ENCODE assay signal across 8 cellular contexts in the genomic region with DNA sequence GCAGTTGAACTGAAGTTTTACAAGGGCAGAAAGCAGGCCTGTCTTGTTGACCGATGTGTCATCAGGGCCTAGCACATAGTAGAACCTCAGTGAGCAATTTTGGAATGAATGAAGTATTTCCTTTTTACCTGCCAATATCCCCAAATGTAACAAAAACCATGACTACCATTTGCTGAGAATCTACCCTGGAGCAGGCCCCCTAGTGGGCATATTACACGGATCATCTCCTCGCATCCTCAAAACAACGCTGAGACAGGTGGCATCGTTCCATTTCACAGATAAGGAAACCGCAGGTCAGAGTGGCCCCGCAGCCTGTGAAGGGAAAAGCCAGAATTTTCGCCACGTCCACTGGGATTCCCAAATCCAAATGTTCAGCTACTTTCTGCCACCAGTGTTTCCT.
A peak's percentile ranks its signal among the peaks of the same experiment; 100 is the strongest.
DNase-seq lines count a peak whose midpoint lies in the region; ATAC-seq and TF ChIP-seq lines count a peak whose summit lies in the region.

No MANE protein-coding gene starts in this region.

- intact Hi-C loops in PC-3 (cut with micrococcal nuclease) (no loop called here), ovary (cut with DNase I) (no loop called here)

- H3K9ac ChIP-seq in PC-3 (ENCODE audit: low read length) (no peak overlapping the region), fibroblast of lung (ENCODE audit: insufficient read depth, low read length) (no peak overlapping the region)

- CTCF ChIA-PET in PC-3 (lab: Charles Lee), result interaction anchor here (0.6 kb wide), 1 partner anchor 184 kb away, joined by 4 read pairs; no protein-coding TSS in a partner anchor

- peak; percentile 62 for ATAC-seq in PC-3
- ATAC-seq in GM21526 (IDR thresholded peaks at IDR 0.05; ENCODE audit: low FRiP score, unreplicated experiment), result no peak
- ATAC-seq in GM19328 (IDR thresholded peaks at IDR 0.05; ENCODE audit: unreplicated experiment), result no peak

- H3K4me2 ChIP-seq in PC-3 (ENCODE audit: low read length) (no peak overlapping the region), fibroblast of lung (ENCODE audit: extremely low read depth, insufficient read depth, low read length) (no peak overlapping the region)

- no peaks in the 10 kb centered on the region for H3F3A ChIP-seq in PC-3 (ENCODE audit: low read length, unreplicated experiment)

- H3K36me3 ChIP-seq in PC-3 (ENCODE audit: low read depth, low read length) (no peaks in the 10 kb centered on the region), fibroblast of lung (ENCODE audit: control insufficient read depth, insufficient read depth, low read length) (no peaks in the 10 kb centered on the region), ovary (no peaks in the 10 kb centered on the region)

- H4K20me1 ChIP-seq in PC-3 (ENCODE audit: low read length) (no peaks in the 10 kb centered on the region), fibroblast of lung (ENCODE audit: control insufficient read depth, extremely low read depth, insufficient read depth, low read length) (no peaks in the 10 kb centered on the region)

- H3K79me2 ChIP-seq in PC-3 (ENCODE audit: low read length) (no peaks in the 10 kb centered on the region), fibroblast of lung (ENCODE audit: control insufficient read depth, insufficient read depth, low read length) (no peaks in the 10 kb centered on the region)

- DNase-seq in EH (ENCODE audit: low read depth) (peak; percentile 15), PC-3 (peak; percentile 79), fibroblast of lung (ENCODE audit: low read depth in 2 of 2) (peak; percentile 9 to 18), ovary (no peak), medulla oblongata (ENCODE audit: extremely low spot score) (no peak)

- TF ChIP-seq POLR2A in ovary (IDR thresholded peaks at IDR 0.05), result no peak

- no peak overlapping the region for H2AFZ ChIP-seq in PC-3 (ENCODE audit: low read length)
- no peak overlapping the region for H2AFZ ChIP-seq in fibroblast of lung (ENCODE audit: low read length)

- H3K9me2 ChIP-seq in PC-3 (replicated peaks; ENCODE audit: low read length), result no peaks in the 10 kb centered on the region

- 32 to 54% (median 45%) methylated on average over 9 of the region's 9 CpGs for WGBS in ovary, 3 donors

- H3K27ac ChIP-seq in 22Rv1 (no peak overlapping the region), PC-3 (ENCODE audit: low read length) (no peak overlapping the region), fibroblast of lung (ENCODE audit: insufficient read depth, low read length) (no peak overlapping the region), ovary (no peak overlapping the region)

- TF ChIP-seq CTCF in 22Rv1 (IDR thresholded peaks at IDR 0.05) (peak; percentile 79), PC-3 (conservative IDR thresholded peaks at IDR 0.05; ENCODE audit: low read depth, low read length) (peak; percentile 94), fibroblast of lung (conservative IDR thresholded peaks at IDR 0.05 in 1 of 2, IDR thresholded peaks at IDR 0.05 in 1 of 2; ENCODE audit: low read depth in 1 of 2, low read length in 2 of 2) (peak; percentile 61 to 63), ovary (IDR thresholded peaks at IDR 0.05) (no peak)

- H3K27me3 ChIP-seq in PC-3 (ENCODE audit: low read length) (no peaks in the 10 kb centered on the region), fibroblast of lung (ENCODE audit: control insufficient read depth, insufficient read depth, low read length) (no peaks in the 10 kb centered on the region), ovary (no peaks in the 10 kb centered on the region)

- H3K4me3 ChIP-seq in PC-3 (ENCODE audit: low read length) (no peak overlapping the region), fibroblast of lung (replicated peaks in 1 of 4; ENCODE audit: control extremely low read depth in 1 of 4, insufficient read depth in 1 of 4, low read depth in 3 of 4, low read length in 4 of 4) (no peak overlapping the region), ovary (no peak overlapping the region)

- BruUV-seq in PC-3 (replicated peaks; lab: Mats Ljungman, UMichigan), result no TSS peak

- H3K4me1 ChIP-seq in PC-3 (ENCODE audit: insufficient read depth, low read length), result peaks cover 9% of the 10 kb centered on the region; the same call in 1 of the 2 replicates
- no peaks in the 10 kb centered on the region for H3K4me1 ChIP-seq in fibroblast of lung (ENCODE audit: control insufficient read depth, extremely low read depth, insufficient read depth, low read length)
- no peaks in the 10 kb centered on the region for H3K4me1 ChIP-seq in ovary (ENCODE audit: insufficient read depth)

- POLR2A ChIA-PET in PC-3 (lab: Charles Lee; ENCODE audit: unreplicated experiment), result no interaction called here

- no peaks in the 10 kb centered on the region for H3K9me3 ChIP-seq in PC-3 (ENCODE audit: low read length)
- no peaks in the 10 kb centered on the region for H3K9me3 ChIP-seq in fibroblast of lung (ENCODE audit: control insufficient read depth, insufficient read depth, low read depth, low read length)
- H3K9me3 ChIP-seq in ovary, result peaks cover 0 to 4% of the 10 kb centered on the region in 2 donors

- TF ChIP-seq EP300 in ovary (IDR thresholded peaks at IDR 0.05), result no peak

Comparison
In these comparisons a context has a peak if more than half of its experiments do, and no peak if none do; other contexts are left out.
1. CTCF ChIP-seq: peak in 22Rv1 (single experiment), PC-3 (single experiment) and fibroblast of lung (2 of 2); none in ovary (0 of 3).
2. DNase-seq: peak in EH (single experiment), PC-3 (single experiment) and fibroblast of lung (2 of 2); none in ovary (0 of 5) and medulla oblongata (single experiment).